15 cellular contexts compared by ENCODE assay signal in genomic region chr3:15306979-15307359, GRCh38.
"Had no signal": no experiment of that assay in that cellular context is flagged by ENCODE, and none has a peak within 500 bp of the region (broad histone marks: within the 10 kb centered on the region; RNA-seq: fewer than 3 reads in every experiment).

No MANE protein-coding gene starts in this region.

- DNase-seq: activated CD4-positive, alpha-beta T cell treated with anti-CD3 and anti-CD28 coated beads, Interleukin-2, amount 50 U/mL, for 4 hours; activated CD4-positive, CD25-positive, alpha-beta regulatory T cell treated with anti-CD3 and anti-CD28 coated beads, Interleukin-2, amount 50 U/mL, for 72 hours; activated gamma-delta T cell treated with Interleukin-2 at 50 U/mL for 16 hours; activated naive CD8-positive, alpha-beta T cell treated with anti-CD3 and anti-CD28 coated beads for 36 hours; activated T-cell treated with anti-CD3 and anti-CD28 coated beads, Interleukin-2, amount 50 U/mL, for 24 hours; anterior cingulate cortex; foreskin fibroblast; heart left ventricle; right cardiac atrium; stimulated activated CD4-positive, alpha-beta T cell treated with anti-CD3 and anti-CD28 coated beads, Interleukin-1b, Interleukin-23, amount 100 ng/mL, for 48 hours; stimulated activated naive CD4-positive, alpha-beta T cell treated with Interleukin-2 at 50 U/mL for 16 hours had no signal

- H3K9me3 Mint-ChIP-seq: activated naive CD8-positive, alpha-beta T cell treated with anti-CD3 and anti-CD28 coated beads for 36 hours; activated T-cell treated with anti-CD3 and anti-CD28 coated beads, Interleukin-2, amount 50 U/mL, for 24 hours had no signal

- H3K27ac ChIP-seq: esophagus muscularis mucosa, heart left ventricle, suprapubic skin had no signal

- H3K27me3 Mint-ChIP-seq: activated naive CD8-positive, alpha-beta T cell treated with anti-CD3 and anti-CD28 coated beads for 36 hours; activated T-cell treated with anti-CD3 and anti-CD28 coated beads, Interleukin-2, amount 50 U/mL, for 24 hours had no signal

- H3K4me3 ChIP-seq: breast epithelium, dorsolateral prefrontal cortex, esophagus muscularis mucosa, heart left ventricle, suprapubic skin had no signal

- H3K27ac Mint-ChIP-seq: activated naive CD8-positive, alpha-beta T cell treated with anti-CD3 and anti-CD28 coated beads for 36 hours; activated T-cell treated with anti-CD3 and anti-CD28 coated beads, Interleukin-2, amount 50 U/mL, for 24 hours had no signal

- H3K9me3 ChIP-seq: breast epithelium, esophagus muscularis mucosa, heart left ventricle, suprapubic skin had no signal

- ATAC-seq: heart left ventricle, right cardiac atrium had no signal

- H3K4me3 Mint-ChIP-seq: activated naive CD8-positive, alpha-beta T cell treated with anti-CD3 and anti-CD28 coated beads for 36 hours; activated T-cell treated with anti-CD3 and anti-CD28 coated beads, Interleukin-2, amount 50 U/mL, for 24 hours had no signal

- H3K27me3 ChIP-seq: breast epithelium, dorsolateral prefrontal cortex, esophagus muscularis mucosa, heart left ventricle, suprapubic skin had no signal

- H3K36me3 ChIP-seq: breast epithelium had no signal
